In genomic region chr15:74278269-74278668, GRCh38 we compare ENCODE assay signal across 18 cellular contexts. TPM values are rescaled to one million over a fixed set of nuclear protein-coding genes. Genes with fewer than 3 reads are reported as not detected.
A peak's percentile ranks its signal among the peaks of the same experiment; 100 is the strongest.
DNase-seq lines count a peak whose midpoint lies in the region; ATAC-seq and TF ChIP-seq lines count a peak whose summit lies in the region.
"Had no signal": no experiment of that assay in that cellular context is flagged by ENCODE, and none has a peak within 500 bp of the region (broad histone marks: within the 10 kb centered on the region; RNA-seq: fewer than 3 reads in every experiment).

No MANE protein-coding gene starts in this region.

- WGBS in neuronal stem cell (ENCODE audit: extremely low coverage in 2 of 2, insufficient read length in 2 of 2, insufficient replicate concordance in 1 of 2), 2 donors = no CpG with 5 or more reads among the region's 8 CpGs

- no peaks in the 10 kb centered on the region for H3K79me1 ChIP-seq in neuronal stem cell (ENCODE audit: low read depth, low read length)

- H3K4me1 Mint-ChIP-seq in GM23338 = 0 out of 3 replicates have a peak, but pooled peaks cover 2% of the 10 kb centered on the region
- H3K4me1 Mint-ChIP-seq: CD4-positive, alpha-beta memory T cell had no signal

- POLR2A ChIA-PET in HEK293 (lab: Yijun Ruan, JAX) = no interaction called here

- H3K4me3 Mint-ChIP-seq in GM23338 = no peak overlapping the region
- H3K4me3 Mint-ChIP-seq: CD4-positive, alpha-beta memory T cell; H9; HFFc6 had no signal

- H3F3A ChIP-seq in GM23338 (replicated peaks; ENCODE audit: low read depth) = no peaks in the 10 kb centered on the region

- DNase-seq in GM23338 (ENCODE audit: low spot score) = no peak
- DNase-seq in NCI-H524 treated with DMSO at 0.1 percent for 48 hours (lab: John Stamatoyannopoulos, UW) = peak; percentile 13
- no peak for DNase-seq in neuronal stem cell (ENCODE audit: low spot score)
- DNase-seq in stimulated activated CD4-positive, alpha-beta T cell treated with anti-CD3 and anti-CD28 coated beads, Interleukin-4, amount 100 ng/mL, for 4 hours = no peak
- no peak for DNase-seq in NCI-H146 (lab: John Stamatoyannopoulos, UW)
- no peak for DNase-seq in DMS53 (lab: John Stamatoyannopoulos, UW)
- DNase-seq: C1 segment of cervical spinal cord; Calu3; CD4-positive, alpha-beta memory T cell; COR-L47; DND-41; GM23248; H9; HFFc6 had no signal

- no peaks in the 10 kb centered on the region for H3K9me3 Mint-ChIP-seq in GM23338
- H3K9me3 Mint-ChIP-seq: CD4-positive, alpha-beta memory T cell; H9; HFFc6 had no signal

- no peak overlapping the region for H2BK120ac ChIP-seq in neuronal stem cell (ENCODE audit: low read depth, low read length)

- H3K79me2 ChIP-seq in GM23338 (replicated peaks; ENCODE audit: insufficient read depth) = no peaks in the 10 kb centered on the region

- H3K4ac ChIP-seq in neuronal stem cell (ENCODE audit: low read length) = no peak overlapping the region

- ATAC-seq in GM23338 = peak; percentile 23; the same call in 2 of the 3 replicates
- ATAC-seq: HCT116 had no signal

- H3K36me3 Mint-ChIP-seq in GM23338 (ENCODE audit: low read depth) = no peaks in the 10 kb centered on the region
- H3K36me3 Mint-ChIP-seq: CD4-positive, alpha-beta memory T cell had no signal

- H3K14ac ChIP-seq in neuronal stem cell (ENCODE audit: low read length) = peak overlapping the region; percentile 40

- H3K18ac ChIP-seq in neuronal stem cell (ENCODE audit: low read length) = no peak overlapping the region

- CTCF ChIA-PET in HEK293 (lab: Yijun Ruan, JAX) = interaction anchor here (1.0 kb wide), 1 partner anchor 29 kb away, joined by 3 read pairs; no protein-coding TSS in a partner anchor

- H3K27me3 ChIP-seq in GM23338 (ENCODE audit: insufficient read depth) = no peaks in the 10 kb centered on the region
- H3K27me3 ChIP-seq in neuronal stem cell (ENCODE audit: control insufficient read depth in 3 of 3, insufficient read depth in 3 of 3, low read depth in 1 of 3, low read length in 3 of 3) = peaks cover 0 to 22% (median 0%) of the 10 kb centered on the region in 3 experiments

- H3K9me3 ChIP-seq in HEK293 (ENCODE audit: control insufficient read depth, insufficient read depth, low read depth, low read length) = no peaks in the 10 kb centered on the region
- H3K9me3 ChIP-seq in neuronal stem cell (replicated peaks in 1 of 2; ENCODE audit: control insufficient read depth in 2 of 2, insufficient read depth in 1 of 2, low read depth in 1 of 2, low read length in 2 of 2) = no peaks in the 10 kb centered on the region

- peak overlapping the region; percentile 21 for H3K23ac ChIP-seq in neuronal stem cell (ENCODE audit: low read depth, low read length, poor library complexity)

- H4K20me1 ChIP-seq in GM23338 (replicated peaks; ENCODE audit: insufficient read depth) = no peaks in the 10 kb centered on the region

- H3K36me3 ChIP-seq in GM23338 (ENCODE audit: insufficient read depth) (no peaks in the 10 kb centered on the region), HEK293 (ENCODE audit: control insufficient read depth in 2 of 2, insufficient read depth in 1 of 2, low read length in 2 of 2) (no peaks in the 10 kb centered on the region), neuronal stem cell (replicated peaks in 1 of 2; ENCODE audit: control insufficient read depth in 2 of 2, insufficient read depth in 2 of 2, low read length in 2 of 2) (no peaks in the 10 kb centered on the region)

- H2AK5ac ChIP-seq in neuronal stem cell (ENCODE audit: low read depth, low read length) = peak overlapping the region; percentile 58

- no peak overlapping the region for H3K27ac ChIP-seq in GM23338 (ENCODE audit: low read depth)
- H3K27ac ChIP-seq in HEK293 (ENCODE audit: extremely low read depth, low read depth, low read length) = no peak overlapping the region
- H3K27ac ChIP-seq in neuronal stem cell (replicated peaks; ENCODE audit: low read length) = no peak overlapping the region
- H3K27ac ChIP-seq: GM23248 had no signal

- peaks cover 13% of the 10 kb centered on the region for H3K27me3 Mint-ChIP-seq in GM23338 (ENCODE audit: insufficient read depth, low read depth, poor library complexity)

- H3K9ac ChIP-seq in neuronal stem cell (ENCODE audit: low read depth, low read length, poor library complexity) = peak overlapping the region; percentile 61
- H3K9ac ChIP-seq: GM23248 had no signal

- H3K4me2 ChIP-seq in GM23338 (no peak overlapping the region), neuronal stem cell (ENCODE audit: insufficient read depth, low read length, poor library complexity, severe bottlenecking) (no peak overlapping the region)

- H2BK12ac ChIP-seq in neuronal stem cell (ENCODE audit: low read length) = no peak overlapping the region

- peak overlapping the region; percentile 40 for H2BK5ac ChIP-seq in neuronal stem cell (ENCODE audit: low read length)

- H3K4me1 ChIP-seq in GM23338 (ENCODE audit: insufficient read depth) = no peaks in the 10 kb centered on the region
- no peaks in the 10 kb centered on the region for H3K4me1 ChIP-seq in HEK293 (ENCODE audit: control insufficient read depth, insufficient read depth, low read length)
- peaks cover 0 to 13% of the 10 kb centered on the region in 2 donors for H3K4me1 ChIP-seq in neuronal stem cell (ENCODE audit: control insufficient read depth in 2 of 2, insufficient read depth in 1 of 2, low read depth in 1 of 2, low read length in 2 of 2)

- H4K91ac ChIP-seq in neuronal stem cell (ENCODE audit: low read depth, low read length, poor library complexity) = no peak overlapping the region

- H4K8ac ChIP-seq in neuronal stem cell (ENCODE audit: low read depth, low read length) = no peak overlapping the region

- H3K4me3 ChIP-seq in GM23338 (no peak overlapping the region), HEK293 (ENCODE audit: low read depth, low read length) (no peak overlapping the region), neuronal stem cell (ENCODE audit: low read length in 2 of 2) (no peak overlapping the region)
- H3K4me3 ChIP-seq: GM23248 had no signal

- no peaks in the 10 kb centered on the region for H3K9me2 ChIP-seq in GM23338 (ENCODE audit: insufficient read depth)

- H3K27ac Mint-ChIP-seq in GM23338 = no peak overlapping the region
- H3K27ac Mint-ChIP-seq: CD4-positive, alpha-beta memory T cell; H9; HFFc6 had no signal

- H2AFZ ChIP-seq in GM23338 (no peak overlapping the region), neuronal stem cell (ENCODE audit: low read length) (no peak overlapping the region)
- H2AFZ ChIP-seq: GM23248 had no signal

- peak overlapping the region; percentile 30 for H2BK15ac ChIP-seq in neuronal stem cell (ENCODE audit: low read length)

- no peak for TF ChIP-seq CTCF in GM23338 (conservative IDR thresholded peaks at IDR 0.05; ENCODE audit: low read depth in 2 of 2)
- no peak for TF ChIP-seq CTCF in HEK293 (tag by site-specific recombination; IDR thresholded peaks at IDR 0.05)

TF ChIP-seq in GM23338, 12 proteins besides CTCF, POLR2A, EP300 and RAD21 (continues in another document):
- TF ChIP-seq REST (IDR thresholded peaks at IDR 0.05; ENCODE audit: unreplicated experiment) = no peak

TF ChIP-seq in HEK293, 187 proteins besides CTCF, POLR2A, EP300 and RAD21:
- TF ChIP-seq ZNF302 (tag by site-specific recombination; IDR thresholded peaks at IDR 0.05; ENCODE audit: low read depth) = no peak
- TF ChIP-seq ZNF776 (tag by site-specific recombination; IDR thresholded peaks at IDR 0.05; ENCODE audit: borderline replicate concordance) = no peak
- TF ChIP-seq FEZF1 (tag by site-specific recombination; IDR thresholded peaks at IDR 0.05) = no peak
- no peak for TF ChIP-seq ZBTB49 (tag by site-specific recombination; IDR thresholded peaks at IDR 0.05; ENCODE audit: low read depth)
- no peak for TF ChIP-seq ZNF610 (tag by site-specific recombination; IDR thresholded peaks at IDR 0.05; ENCODE audit: borderline replicate concordance)
- no peak for TF ChIP-seq ZNF354C (tag by site-specific recombination; IDR thresholded peaks at IDR 0.05; ENCODE audit: borderline replicate concordance, low read depth)
- TF ChIP-seq ZFP41 (tag by site-specific recombination; IDR thresholded peaks at IDR 0.05; ENCODE audit: borderline replicate concordance) = no peak
- no peak for TF ChIP-seq ZBTB1 (tag by site-specific recombination; IDR thresholded peaks at IDR 0.05)
- TF ChIP-seq ZIC2 (tag by site-specific recombination; IDR thresholded peaks at IDR 0.05) = peak; percentile 50

RNA-seq across cellular contexts. Expression of gene CCDC33, which starts 42.1 kb away (rescaled TPM):
- 0.27 and 2.6 TPM in 2 replicates for total RNA-seq in GM23338 (2014; rRNA removed; shearing (Covaris generic))
- 2.5 and 2.8 TPM in 2 replicates for polyA plus RNA-seq in GM23338 (2016; fragmentation: Nextera tagmentation; extraction: Ambion mirVana)
- polyA plus RNA-seq in neuronal stem cell (2013, experiment 1 of 2) = 1.3 TPM
- 1.1 TPM for polyA plus RNA-seq in neuronal stem cell (2013, experiment 2 of 2)
- total RNA-seq: A172; A673; CD4-positive, alpha-beta memory T cell; GM23248 had no signal
- polyA plus RNA-seq: CD4-positive, alpha-beta memory T cell; GM23248 had no signal
